Comparison of ENCODE assay signal across 11 cellular contexts in the genomic region with DNA sequence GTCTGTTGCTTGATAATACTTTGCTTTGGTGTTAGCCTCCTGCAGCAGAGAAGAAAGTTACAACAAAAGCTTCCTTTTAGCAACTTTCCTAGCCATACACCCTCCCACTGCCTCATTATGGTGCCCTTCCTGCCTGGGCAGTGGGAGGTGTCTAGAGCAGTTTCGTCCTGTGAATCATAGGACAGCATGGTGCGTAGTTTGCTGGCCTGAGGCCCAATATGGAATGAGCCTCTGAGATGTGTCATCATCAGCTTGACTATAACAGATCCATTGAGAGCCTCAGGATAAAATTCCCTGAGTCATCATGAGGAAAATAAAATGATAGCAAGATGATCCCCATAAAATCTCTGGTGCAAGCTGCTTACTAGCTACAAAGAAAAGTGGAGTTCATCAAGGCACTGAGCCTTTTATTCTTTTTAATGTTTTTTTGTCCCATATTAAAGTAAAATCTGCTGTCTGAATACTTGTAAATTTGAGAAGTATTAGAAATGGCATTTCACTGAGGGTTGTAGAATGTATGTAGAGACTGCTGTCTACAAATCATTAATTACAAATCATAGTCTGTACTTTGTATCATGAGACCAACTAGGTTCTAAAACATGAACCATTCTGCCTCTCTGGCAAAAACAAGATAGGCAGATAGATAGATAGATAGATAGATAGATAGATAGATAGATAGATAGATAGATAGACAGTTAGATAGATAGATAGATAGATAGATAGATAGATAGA.
DNase-seq lines count a peak whose midpoint lies in the region; ATAC-seq and TF ChIP-seq lines count a peak whose summit lies in the region.
"Had no signal": no experiment of that assay in that cellular context is flagged by ENCODE, and none has a peak within 500 bp of the region (broad histone marks: within the 10 kb centered on the region; RNA-seq: fewer than 3 reads in every experiment).

No MANE protein-coding gene starts in this region.

- no peak overlapping the region for H3K27ac ChIP-seq in upper lobe of right lung
- H3K27ac ChIP-seq: 22Rv1 had no signal

- H3K27me3 ChIP-seq in upper lobe of right lung = no peaks in the 10 kb centered on the region

- POLR2A ChIA-PET in HEK293T (lab: Yijun Ruan, JAX) = no interaction called here

- intact Hi-C loops in upper lobe of right lung (cut with DNase I) = no loop called here

- DNase-seq in SIG-M5 treated with dmso at 0.1 percent for 504 hours (lab: John Stamatoyannopoulos, UW; ENCODE audit: unreplicated experiment) (peak; percentile 11), SIG-M5 (lab: John Stamatoyannopoulos, UW) (no peak), T1000 (lab: John Stamatoyannopoulos, UW) (peak; percentile 82), glomerular visceral epithelial cell (ENCODE audit: extremely low spot score) (peak; percentile 72), upper lobe of right lung (no peak), HEK293T (ENCODE audit: extremely low spot score) (no peak)
- no peak for DNase-seq in stimulated activated naive CD4-positive, alpha-beta T cell treated with Interleukin-2 at 50 U/mL for 16 hours (lab: John Stamatoyannopoulos, UW)
- DNase-seq: activated naive CD4-positive, alpha-beta T cell treated with Interleukin-2 at 50 U/mL for 16 hours; stimulated activated CD4-positive, alpha-beta T cell treated with anti-CD3 and anti-CD28 coated beads, Interleukin-4, amount 100 ng/mL, for 4 hours had no signal

- H3K9me3 ChIP-seq in upper lobe of right lung = no peaks in the 10 kb centered on the region

- no peaks in the 10 kb centered on the region for H3K4me1 ChIP-seq in upper lobe of right lung

- no peak overlapping the region for H3K4me3 ChIP-seq in upper lobe of right lung

- no peak for TF ChIP-seq CTCF in upper lobe of right lung (IDR thresholded peaks at IDR 0.05)

- no peaks in the 10 kb centered on the region for H3K36me3 ChIP-seq in upper lobe of right lung

- peak; percentile 43 for ATAC-seq in upper lobe of right lung
- ATAC-seq in GM21825 (IDR thresholded peaks at IDR 0.05; ENCODE audit: unreplicated experiment) = no peak

- CTCF ChIA-PET in HEK293T (lab: Yijun Ruan, JAX) = no interaction called here

TF ChIP-seq in HEK293T, 16 proteins besides CTCF, POLR2A, EP300 and RAD21:
- TF ChIP-seq SP1 (IDR thresholded peaks at IDR 0.05) (no peak), CTBP1 (IDR thresholded peaks at IDR 0.05; ENCODE audit: borderline replicate concordance) (no peak), SUZ12 (IDR thresholded peaks at IDR 0.05) (no peak)
TF ChIP-seq in HEK293T: peak in this region for 0.

Comparison
In these comparisons a context has a peak if more than half of its experiments do, and no peak if none do; other contexts are left out.
1. DNase-seq: peak in SIG-M5 treated with dmso at 0.1 percent for 504 hours (single experiment), T1000 (single experiment) and glomerular visceral epithelial cell (single experiment); none in SIG-M5 (single experiment), upper lobe of right lung (single experiment), HEK293T (single experiment) and stimulated activated naive CD4-positive, alpha-beta T cell treated with Interleukin-2 at 50 U/mL for 16 hours (single experiment).